In the genomic region with DNA sequence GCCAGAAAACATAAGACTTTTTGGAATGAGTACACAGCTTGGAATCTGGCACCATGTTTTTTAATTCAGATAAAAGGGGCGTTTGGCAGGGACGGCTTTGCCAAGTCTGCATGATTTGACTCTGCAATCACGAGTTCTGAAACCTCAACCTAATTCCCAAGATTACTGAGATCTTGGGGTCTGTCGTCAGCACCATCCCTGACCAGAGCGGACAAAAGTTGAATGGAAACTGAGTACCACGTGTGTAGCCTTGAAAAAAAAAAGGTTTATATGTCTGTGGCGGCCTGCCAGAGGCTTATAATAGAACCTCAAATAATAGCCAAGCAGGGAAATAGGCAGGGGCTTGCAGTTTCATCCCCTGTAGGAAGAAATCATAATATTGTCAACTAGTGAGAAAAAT, we compare ENCODE assay signal across 14 cellular contexts.
DNase-seq lines count a peak whose midpoint lies in the region; ATAC-seq and TF ChIP-seq lines count a peak whose summit lies in the region.
"Had no signal": no experiment of that assay in that cellular context is flagged by ENCODE, and none has a peak within 500 bp of the region (broad histone marks: within the 10 kb centered on the region; RNA-seq: fewer than 3 reads in every experiment).

No MANE protein-coding gene starts in this region.

- H3K9me3 ChIP-seq in ovary, result no peaks in the 10 kb centered on the region

- no peak overlapping the region for H3K4me3 ChIP-seq in AG10803 (ENCODE audit: low read length)
- no peak overlapping the region for H3K4me3 ChIP-seq in fibroblast of mammary gland (ENCODE audit: control insufficient read depth, low read depth, low read length)
- no peak overlapping the region for H3K4me3 ChIP-seq in ovary

- no peak for ATAC-seq in GM18502 (IDR thresholded peaks at IDR 0.05; ENCODE audit: poor library complexity, unreplicated experiment)
- ATAC-seq in HG02798 (IDR thresholded peaks at IDR 0.05; ENCODE audit: poor library complexity, unreplicated experiment), result no peak
- ATAC-seq in HG02840 (IDR thresholded peaks at IDR 0.05; ENCODE audit: low FRiP score, unreplicated experiment), result no peak
- ATAC-seq: T-cell had no signal

- peaks cover 5% of the 10 kb centered on the region for H3K4me1 ChIP-seq in ovary (ENCODE audit: insufficient read depth)

- DNase-seq in AG10803 (ENCODE audit: low read depth) (peak; percentile 93), NCI-H226 (peak; percentile 86), fibroblast of mammary gland (ENCODE audit: low read depth) (peak; percentile 75), ovary (peak; percentile 44 to 65 (median 57)), ecto neural progenitor cell (ENCODE audit: low spot score) (no peak)
- DNase-seq: activated CD4-positive, alpha-beta memory T cell treated with anti-CD3 and anti-CD28 coated beads, Interleukin-2, amount 10 ng/mL, durations not matched to agents 7 days and 5 days; CD4-positive, alpha-beta memory T cell; NCI-H1417; NCI-H82; T-cell had no signal

- intact Hi-C loops in ovary (cut with DNase I), result no loop called here

- TF ChIP-seq EP300 in ovary (IDR thresholded peaks at IDR 0.05), result no peak

- TF ChIP-seq CTCF in AG10803 (conservative IDR thresholded peaks at IDR 0.05; ENCODE audit: low read length) (no peak), fibroblast of mammary gland (conservative IDR thresholded peaks at IDR 0.05; ENCODE audit: control insufficient read depth, insufficient read depth, low read depth, low read length) (no peak), ovary (IDR thresholded peaks at IDR 0.05) (no peak)

- no peaks in the 10 kb centered on the region for H3K27me3 ChIP-seq in ovary

- peak overlapping the region in 1 of 2 donors; percentile 15 for H3K27ac ChIP-seq in ovary
- H3K27ac ChIP-seq: HL-60 had no signal

- no peaks in the 10 kb centered on the region for H3K36me3 ChIP-seq in ovary

- no peak for TF ChIP-seq POLR2A in ovary (IDR thresholded peaks at IDR 0.05)

- WGBS in ovary, 3 donors, result 0 to 3% (median 3%) methylated on average over 7 of the region's 7 CpGs
